8 cellular contexts compared by ENCODE assay signal in the genomic region with DNA sequence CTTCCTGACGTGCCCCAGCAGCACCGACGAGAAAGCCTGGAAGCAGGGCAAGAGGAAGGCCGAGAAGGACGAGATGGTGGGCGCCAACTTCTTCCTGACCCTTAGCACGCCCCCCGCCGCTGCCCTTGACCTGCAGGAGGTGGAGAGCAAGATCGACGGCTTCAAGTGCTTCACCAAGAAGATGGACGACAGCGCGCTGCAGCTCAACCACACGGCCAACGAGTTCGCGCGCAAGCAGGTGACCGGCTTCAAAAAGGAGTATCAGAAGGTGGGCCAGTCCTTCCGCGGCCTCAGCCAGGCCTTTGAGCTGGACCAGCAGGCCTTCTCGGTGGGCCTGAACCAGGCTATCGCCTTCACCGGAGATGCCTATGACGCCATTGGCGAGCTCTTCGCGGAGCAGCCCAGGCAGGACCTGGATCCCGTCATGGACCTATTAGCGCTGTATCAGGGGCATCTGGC. TPM values are rescaled to one million over a fixed set of nuclear protein-coding genes. Genes with fewer than 3 reads are reported as not detected.
DNase-seq lines count a peak whose midpoint lies in the region; ATAC-seq and TF ChIP-seq lines count a peak whose summit lies in the region.

No MANE protein-coding gene starts in this region.

- H3K9me3 Mint-ChIP-seq in T-helper 1 cell treated with Interleukin-12 subunit alpha and Interleukin-12 subunit beta and Interleukin-4 antibody, amounts not matched to agents 30 μg/mL and 1 μg/mL, for 36 hours: no peaks in the 10 kb centered on the region
- no peaks in the 10 kb centered on the region for H3K9me3 Mint-ChIP-seq in MCF 10A (ENCODE audit: unreplicated experiment)

- H3K4me1 Mint-ChIP-seq in T-helper 1 cell treated with Interleukin-12 subunit alpha and Interleukin-12 subunit beta and Interleukin-4 antibody, amounts not matched to agents 30 μg/mL and 1 μg/mL, for 36 hours (ENCODE audit: low read depth): peaks cover 38% of the 10 kb centered on the region
- peaks cover 20% of the 10 kb centered on the region for H3K4me1 Mint-ChIP-seq in MCF 10A (ENCODE audit: insufficient read depth, unreplicated experiment)

- intact Hi-C loops in MCF 10A (cut with micrococcal nuclease) (loop anchor here (5.0 to 10.0 kb wide), 3 partner anchors 126 to 626 kb away; no protein-coding TSS in a partner anchor), lower lobe of right lung (cut with DNase I) (no loop called here)

- no TSS peak for BruUV-seq in MCF 10A (replicated peaks; lab: Mats Ljungman, UMichigan)

- H3K9me3 ChIP-seq in lower lobe of right lung (no peaks in the 10 kb centered on the region), thoracic aorta (no peaks in the 10 kb centered on the region)

- POLR2A ChIA-PET in MCF 10A (lab: Yijun Ruan, JAX): interaction anchor here (0.6 to 1.4 kb wide), 2 partner anchors 122 to 326 kb away, joined by 3 to 4 read pairs; no protein-coding TSS in a partner anchor

- H3K4me1 ChIP-seq in lower lobe of right lung (peaks cover 52% of the 10 kb centered on the region), thoracic aorta (ENCODE audit: control insufficient read depth in 1 of 2, low read depth in 2 of 2) (peaks cover 0 to 21% of the 10 kb centered on the region in 2 donors)

- DNase-seq in T-helper 1 cell: no peak
- no peak for DNase-seq in MCF 10A (ENCODE audit: unreplicated experiment)
- DNase-seq in lower lobe of right lung: peak; percentile 45
- DNase-seq in thoracic aorta (ENCODE audit: low spot score): no peak
- no peak for DNase-seq in SKM-1 (lab: John Stamatoyannopoulos, UW; ENCODE audit: unreplicated experiment)
- no peak for DNase-seq in left lobe of liver (ENCODE audit: low spot score)

- H3K36me3 ChIP-seq in lower lobe of right lung (no peaks in the 10 kb centered on the region), thoracic aorta (no peaks in the 10 kb centered on the region)

- CTCF ChIA-PET in MCF 10A (lab: Yijun Ruan, JAX): interaction anchor here (0.6 to 6.6 kb wide), 15 partner anchors 11 to 380 kb away, joined by 3 to 101 read pairs (median 4); no protein-coding TSS in a partner anchor

- H3K27ac ChIP-seq in lower lobe of right lung: peak overlapping the region; percentile 96
- H3K27ac ChIP-seq in thoracic aorta: peak overlapping the region; percentile 94 to 95

- no peak for TF ChIP-seq CTCF in MCF 10A (IDR thresholded peaks at IDR 0.05; ENCODE audit: unreplicated experiment)
- no peak for TF ChIP-seq CTCF in lower lobe of right lung (IDR thresholded peaks at IDR 0.05)
- no peak for TF ChIP-seq CTCF in thoracic aorta (IDR thresholded peaks at IDR 0.05)

- H3K27ac Mint-ChIP-seq in T-helper 1 cell treated with Interleukin-12 subunit alpha and Interleukin-12 subunit beta and Interleukin-4 antibody, amounts not matched to agents 30 μg/mL and 1 μg/mL, for 36 hours: no peak overlapping the region
- H3K27ac Mint-ChIP-seq in MCF 10A (ENCODE audit: low read depth, unreplicated experiment): no peak overlapping the region

- H3K27me3 Mint-ChIP-seq in T-helper 1 cell treated with Interleukin-12 subunit alpha and Interleukin-12 subunit beta and Interleukin-4 antibody, amounts not matched to agents 30 μg/mL and 1 μg/mL, for 36 hours (ENCODE audit: low read depth): peaks cover 17% of the 10 kb centered on the region
- H3K27me3 Mint-ChIP-seq in MCF 10A (ENCODE audit: insufficient read depth, unreplicated experiment): no peaks in the 10 kb centered on the region

- H3K4me3 ChIP-seq in lower lobe of right lung: peak overlapping the region; percentile 100
- H3K4me3 ChIP-seq in thoracic aorta: peak overlapping the region; percentile 91

- peaks cover 45% of the 10 kb centered on the region for H3K36me3 Mint-ChIP-seq in T-helper 1 cell treated with Interleukin-12 subunit alpha and Interleukin-12 subunit beta and Interleukin-4 antibody, amounts not matched to agents 30 μg/mL and 1 μg/mL, for 36 hours (ENCODE audit: low read depth)
- H3K36me3 Mint-ChIP-seq in MCF 10A (ENCODE audit: insufficient read depth, unreplicated experiment): no peaks in the 10 kb centered on the region

- peak overlapping the region; percentile 89 for H3K4me3 Mint-ChIP-seq in T-helper 1 cell treated with Interleukin-12 subunit alpha and Interleukin-12 subunit beta and Interleukin-4 antibody, amounts not matched to agents 30 μg/mL and 1 μg/mL, for 36 hours
- peak overlapping the region; percentile 57 for H3K4me3 Mint-ChIP-seq in MCF 10A (ENCODE audit: unreplicated experiment)

- no peaks in the 10 kb centered on the region for H3K27me3 ChIP-seq in lower lobe of right lung (ENCODE audit: low read depth)
- no peaks in the 10 kb centered on the region for H3K27me3 ChIP-seq in thoracic aorta (replicated peaks; ENCODE audit: insufficient read depth)

- ATAC-seq in lower lobe of right lung: no peak
- ATAC-seq in thoracic aorta (ENCODE audit: insufficient number of reproducible peaks, low FRiP score, low read depth): no peak
- no peak for ATAC-seq in GM18870 (IDR thresholded peaks at IDR 0.05; ENCODE audit: unreplicated experiment)
- no peak for ATAC-seq in left lobe of liver

RNA-seq across cellular contexts. Expression of gene SNX18, which starts 1.6 kb away (rescaled TPM):
- total RNA-seq in MCF 10A (2022) (8.7 and 10.0 TPM in 2 replicates), lower lobe of right lung (33.6 TPM), thoracic aorta (100 to 1,000 TPM; 174 to 269 TPM), left lobe of liver (22.3 TPM)
